In genomic region chr2:86019121-86019520, GRCh38 we compare ENCODE assay signal across 2 cellular contexts.
TF ChIP-seq lines count a peak whose summit lies in the region.

No MANE protein-coding gene starts in this region.

TF ChIP-seq in GM12878, 131 proteins besides CTCF, POLR2A, EP300 and RAD21 (continued from another document):
- TF ChIP-seq CEBPZ (IDR thresholded peaks at IDR 0.05; ENCODE audit: low read depth, low read length) (no peak), CHD4 (IDR thresholded peaks at IDR 0.05) (no peak), ZNF687 (IDR thresholded peaks at IDR 0.05) (no peak), STAT1 (conservative IDR thresholded peaks at IDR 0.05) (no peak), JUND (IDR thresholded peaks at IDR 0.05; ENCODE audit: low read depth, low read length) (no peak), MEF2B (IDR thresholded peaks at IDR 0.05; ENCODE audit: partially characterized antibody, poor library complexity, severe bottlenecking) (no peak)
TF ChIP-seq in GM12878: peak in this region for 0.

TF ChIP-seq in SK-N-SH, 30 proteins besides CTCF, POLR2A, EP300 and RAD21 (continued from another document):
- TF ChIP-seq ZBTB33 (IDR thresholded peaks at IDR 0.05; ENCODE audit: borderline replicate concordance, low read depth) (no peak), FOXJ3 (CRISPR knock-in tag; IDR thresholded peaks at IDR 0.05) (no peak), RXRA (IDR thresholded peaks at IDR 0.05; ENCODE audit: borderline replicate concordance, low read depth) (no peak), POLR2AphosphoS5 (IDR thresholded peaks at IDR 0.05; ENCODE audit: low read depth, low read length) (no peak), MXI1 (IDR thresholded peaks at IDR 0.05; ENCODE audit: low read depth, low read length) (no peak)
